ENCODE assay signal across 14 cellular contexts in the genomic region with DNA sequence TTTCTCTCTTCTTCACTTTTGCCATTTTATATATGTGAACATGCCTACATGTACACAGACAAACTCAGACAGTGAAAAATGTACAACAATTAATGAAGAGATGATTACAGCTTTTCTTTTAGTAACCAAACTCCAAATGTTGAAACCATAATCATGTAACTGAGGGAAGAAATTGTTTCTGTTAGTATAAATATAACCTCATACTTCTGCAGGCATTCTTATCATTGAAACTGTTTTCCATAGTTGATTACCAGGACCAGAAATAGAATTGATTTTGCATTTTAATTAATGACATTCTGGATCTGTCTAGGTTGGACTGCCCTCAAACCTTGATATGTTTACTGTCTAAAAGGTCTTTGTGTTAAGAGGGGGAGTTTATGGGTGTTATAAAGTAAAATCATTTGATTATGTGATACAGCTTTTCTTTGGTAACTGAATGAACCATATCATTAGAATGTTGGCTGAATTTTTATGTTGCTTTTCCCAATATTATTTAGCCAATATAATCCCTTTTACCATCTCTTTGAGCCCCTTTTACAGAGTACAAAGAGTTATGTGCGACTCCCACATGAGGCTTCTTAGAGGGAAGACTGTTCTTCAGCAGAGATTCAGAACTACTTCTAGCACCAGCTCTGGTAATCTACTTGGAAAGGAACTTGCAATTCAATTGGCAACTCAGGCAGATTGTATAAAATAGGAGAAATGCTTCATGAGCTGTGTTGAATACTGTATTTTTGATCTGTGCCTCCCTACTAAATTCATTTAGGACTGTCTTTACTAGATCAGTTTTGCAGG. TPM values are rescaled to one million over a fixed set of nuclear protein-coding genes. Genes with fewer than 3 reads are reported as not detected.
"Had no signal": no experiment of that assay in that cellular context is flagged by ENCODE, and none has a peak within 500 bp of the region (broad histone marks: within the 10 kb centered on the region; RNA-seq: fewer than 3 reads in every experiment).

No MANE protein-coding gene starts in this region.

- H3K4me3 ChIP-seq: coronary artery, esophagus squamous epithelium, mucosa of descending colon, transverse colon had no signal

- DNase-seq: activated CD4-positive, alpha-beta T cell treated with anti-CD3 and anti-CD28 coated beads, Interleukin-2, amount 50 U/mL, for 1 hour; activated CD8-positive, alpha-beta memory T cell treated with anti-CD3 and anti-CD28 coated beads for 24 hours; activated naive CD4-positive, alpha-beta T cell treated with Interleukin-2 at 50 U/mL for 16 hours; effector CD4-positive, alpha-beta T cell; esophagus squamous epithelium; glutamatergic neuron; mucosa of descending colon; naive thymus-derived CD4-positive, alpha-beta T cell; stimulated activated CD4-positive, alpha-beta T cell treated with anti-CD3 and anti-CD28 coated beads, Interleukin-15, amount 100 ng/mL, for 24 hours; stimulated activated CD4-positive, alpha-beta T cell treated with anti-CD3 and anti-CD28 coated beads, Interleukin-4, amount 100 ng/mL, for 1 hour; stimulated activated naive B cell treated with anti-CD40 and anti-IgM and Interleukin-4, amounts not matched to agents 10 μg/mL and 1 μg/mL and 100 μg/mL, for 72 hours; transverse colon had no signal

- ATAC-seq: mucosa of descending colon; naive thymus-derived CD4-positive, alpha-beta T cell; stimulated activated naive B cell treated with anti-CD40 and anti-IgM and Interleukin-4, amounts not matched to agents 10 μg/mL and 1 μg/mL and 100 μg/mL, for 72 hours had no signal

- H3K27ac ChIP-seq: coronary artery, esophagus squamous epithelium, transverse colon had no signal

- H3K4me1 Mint-ChIP-seq: naive thymus-derived CD4-positive, alpha-beta T cell; stimulated activated naive B cell treated with anti-CD40 and anti-IgM and Interleukin-4, amounts not matched to agents 10 μg/mL and 1 μg/mL and 100 μg/mL, for 72 hours had no signal

- H3K27ac Mint-ChIP-seq: naive thymus-derived CD4-positive, alpha-beta T cell; stimulated activated naive B cell treated with anti-CD40 and anti-IgM and Interleukin-4, amounts not matched to agents 10 μg/mL and 1 μg/mL and 100 μg/mL, for 72 hours had no signal

- H3K4me3 Mint-ChIP-seq: naive thymus-derived CD4-positive, alpha-beta T cell; stimulated activated naive B cell treated with anti-CD40 and anti-IgM and Interleukin-4, amounts not matched to agents 10 μg/mL and 1 μg/mL and 100 μg/mL, for 72 hours had no signal

- H3K9me3 ChIP-seq: esophagus squamous epithelium, mucosa of descending colon, transverse colon had no signal

- H3K4me1 ChIP-seq: esophagus squamous epithelium, transverse colon had no signal

- H3K36me3 ChIP-seq: esophagus squamous epithelium, transverse colon had no signal

- H3K36me3 Mint-ChIP-seq: stimulated activated naive B cell treated with anti-CD40 and anti-IgM and Interleukin-4, amounts not matched to agents 10 μg/mL and 1 μg/mL and 100 μg/mL, for 72 hours had no signal

RNA-seq across cellular contexts. Expression of a gene that starts 3.4 kb away (rescaled TPM):
- total RNA-seq: endothelial cell of umbilical vein; naive thymus-derived CD4-positive, alpha-beta T cell had no signal
- polyA plus RNA-seq: naive thymus-derived CD4-positive, alpha-beta T cell had no signal
